ENCODE assay signal across 8 cellular contexts in the genomic region with DNA sequence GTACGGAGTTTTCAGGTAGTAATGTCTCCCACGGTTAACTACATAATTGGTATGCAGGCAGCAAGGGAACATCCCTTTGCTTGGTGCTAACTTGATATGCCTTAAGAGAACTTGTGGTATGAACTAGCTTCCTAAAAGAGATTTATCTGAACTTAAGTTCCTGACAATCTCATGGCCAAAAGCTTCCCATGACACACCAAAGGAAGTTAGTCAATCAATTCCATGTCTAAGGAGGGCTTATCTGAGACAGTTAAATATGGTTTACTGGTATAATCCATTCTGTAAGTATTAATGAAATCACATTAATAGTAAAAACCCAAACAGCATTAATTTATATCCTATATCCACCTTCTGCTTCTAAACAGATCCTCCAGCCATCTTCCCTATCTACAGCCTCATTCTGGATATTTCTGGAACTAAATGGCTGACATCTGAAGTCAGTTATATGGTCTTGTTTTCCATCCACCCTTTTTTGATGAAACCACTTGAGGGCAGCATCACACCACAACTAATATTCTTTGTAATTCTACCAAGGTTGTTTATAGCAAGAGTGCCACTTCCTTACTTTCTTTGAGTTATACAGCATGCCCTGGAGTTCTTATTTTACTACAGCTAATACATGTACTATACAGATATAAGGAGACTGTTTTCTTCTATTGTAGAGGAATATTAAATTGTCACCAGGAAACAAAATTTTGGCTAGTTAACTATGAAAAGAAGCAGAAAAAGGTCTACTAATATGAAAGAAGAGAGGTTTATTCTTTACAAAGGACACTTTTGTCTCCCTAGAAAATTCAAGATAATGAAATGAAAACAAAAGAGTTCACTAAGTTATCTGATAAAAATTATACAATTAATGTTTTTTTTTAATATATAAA. TPM values are rescaled to one million over a fixed set of nuclear protein-coding genes. Genes with fewer than 3 reads are reported as not detected.
DNase-seq lines count a peak whose midpoint lies in the region; ATAC-seq, FAIRE-seq and TF ChIP-seq lines count a peak whose summit lies in the region.

No MANE protein-coding gene starts in this region.

- intact Hi-C loops in pancreas (cut with DNase I): loop anchor here in 2 of 3 donors (10.0 kb wide), 1 partner anchor 315 kb away; no protein-coding TSS in a partner anchor

- no peaks in the 10 kb centered on the region for H3K4me1 ChIP-seq in pancreas

- TF ChIP-seq CTCF in AG04450 (IDR thresholded peaks at IDR 0.05; ENCODE audit: low read depth, low read length) (peak; percentile 72), GM12875 (IDR thresholded peaks at IDR 0.05; ENCODE audit: borderline replicate concordance, insufficient read depth, low read depth, low read length) (peak; percentile 34; the same call in 1 of the 2 replicates), HL-60 (IDR thresholded peaks at IDR 0.05; ENCODE audit: insufficient read depth, low read length) (peak; percentile 29), pancreas (IDR thresholded peaks at IDR 0.05) (peak; percentile 21 to 53 (median 43))

- WGBS in pancreas, 2 donors: 45 to 68% methylated on average over 2 of the region's 2 CpGs

- FAIRE-seq in pancreas (lab: Jason Lieb, UNC): peak; percentile 98

- H3K27me3 ChIP-seq in AG04450 (ENCODE audit: control insufficient read depth, insufficient read depth, low read length): no peaks in the 10 kb centered on the region
- H3K27me3 ChIP-seq in HL-60 (ENCODE audit: insufficient read depth, poor library complexity, severe bottlenecking): no peaks in the 10 kb centered on the region
- no peaks in the 10 kb centered on the region for H3K27me3 ChIP-seq in pancreas

- ATAC-seq in pancreas: peak; percentile 74 to 99 (median 96)
- no peak for ATAC-seq in HG03521 (IDR thresholded peaks at IDR 0.05; ENCODE audit: unreplicated experiment)

- no peaks in the 10 kb centered on the region for H3K36me3 ChIP-seq in pancreas

- CTCF ChIA-PET in AG04450 (lab: Charles Lee): interaction anchor here (0.6 to 9.2 kb wide), 20 partner anchors 13 to 1649 kb away, joined by 3 to 219 read pairs (median 4); partner anchors contain the start of gene HSDL2

- H3K27ac ChIP-seq in AG04450 (ENCODE audit: low read depth, low read length) (no peak overlapping the region), HL-60 (replicated peaks) (0 out of 2 replicates have a peak overlapping the region, but pooled peaks have one; percentile 2), pancreas (peak overlapping the region in 1 of 4 donors; percentile 35)

- no peak overlapping the region for H3K4me3 ChIP-seq in AG04450 (ENCODE audit: low read depth, low read length)
- no peak overlapping the region for H3K4me3 ChIP-seq in GM12875 (ENCODE audit: low read depth, low read length)
- no peak overlapping the region for H3K4me3 ChIP-seq in HL-60 (replicated peaks; ENCODE audit: insufficient read depth, low read length)
- H3K4me3 ChIP-seq in pancreas: no peak overlapping the region

- POLR2A ChIA-PET in AG04450 (lab: Yijun Ruan, JAX): interaction anchor here (0.7 to 0.9 kb wide), 2 partner anchors 315 to 476 kb away, joined by 3 to 5 read pairs; no protein-coding TSS in a partner anchor

- DNase-seq in AG04450 (ENCODE audit: low read depth, low spot score) (peak; percentile 74), HL-60 (ENCODE audit: low read depth in 1 of 2, low spot score in 1 of 2) (peak; percentile 11 to 73), NCI-H774 (lab: John Stamatoyannopoulos, UW) (peak; percentile 61), foreskin melanocyte (peak; percentile 85), pancreas (peak in 3 of 6 donors; percentile 17 to 66 (median 30))
- DNase-seq in activated CD8-positive, alpha-beta memory T cell treated with anti-CD3 and anti-CD28 coated beads, Interleukin-2, amount 50 U/mL, for 24 hours (ENCODE audit: extremely low read depth): peak; percentile 20

- H3K9me3 ChIP-seq in AG04450 (ENCODE audit: control insufficient read depth, insufficient read depth, low read length) (no peaks in the 10 kb centered on the region), pancreas (no peaks in the 10 kb centered on the region)

RNA-seq across cellular contexts. Expression of gene SHOC1, which starts 34.7 kb away (rescaled TPM):
- polyA plus RNA-seq in AG04450 (2011; rRNA removed) (0.07 and 0.15 TPM in 2 replicates), pancreas (under 1 TPM in 1 of 2 donors, not detected in 1; 0.07 TPM)
- polyA minus RNA-seq in AG04450 (2011; rRNA and poly(A)+ RNA removed): 0.04 TPM in 1 of 2 replicates, not detected in the other
- total RNA-seq in pancreas: under 1 TPM; 0.06 to 0.25 (median 0.09) TPM
